Comparison of ENCODE assay signal across 1 cellular context in the genomic region with DNA sequence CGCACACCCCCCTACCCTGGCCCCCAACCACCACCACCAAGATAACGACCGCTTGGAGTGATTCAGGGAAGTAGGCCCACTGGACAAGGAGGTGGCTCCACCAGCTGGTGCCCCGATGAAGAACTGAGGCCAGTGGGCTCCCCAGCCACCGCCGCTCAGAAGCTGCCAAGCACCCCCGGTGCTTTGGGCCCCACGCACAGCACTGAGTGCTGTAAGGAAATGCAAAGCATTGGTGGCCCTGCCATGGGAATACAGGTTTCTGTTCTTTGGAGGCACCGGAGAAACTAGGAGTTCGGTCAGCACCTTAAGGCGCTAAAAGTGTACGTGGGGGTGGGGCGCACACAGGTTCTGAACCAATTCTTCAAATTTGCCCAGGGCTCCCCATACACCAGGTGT.
TF ChIP-seq lines count a peak whose summit lies in the region.

No MANE protein-coding gene starts in this region.

TF ChIP-seq in IMR-90, 13 proteins besides CTCF, POLR2A, EP300 and RAD21 (continued from another document):
- TF ChIP-seq, protein P1, sequence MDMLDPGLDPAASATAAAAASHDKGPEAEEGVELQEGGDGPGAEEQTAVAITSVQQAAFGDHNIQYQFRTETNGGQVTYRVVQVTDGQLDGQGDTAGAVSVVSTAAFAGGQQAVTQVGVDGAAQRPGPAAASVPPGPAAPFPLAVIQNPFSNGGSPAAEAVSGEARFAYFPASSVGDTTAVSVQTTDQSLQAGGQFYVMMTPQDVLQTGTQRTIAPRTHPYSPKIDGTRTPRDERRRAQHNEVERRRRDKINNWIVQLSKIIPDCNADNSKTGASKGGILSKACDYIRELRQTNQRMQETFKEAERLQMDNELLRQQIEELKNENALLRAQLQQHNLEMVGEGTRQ (IDR thresholded peaks at IDR 0.05; ENCODE audit: low read depth, low read length): no peak
- no peak for TF ChIP-seq RFX5 (IDR thresholded peaks at IDR 0.05; ENCODE audit: low read depth, low read length)
- no peak for TF ChIP-seq CHD1 (IDR thresholded peaks at IDR 0.05; ENCODE audit: low read depth, low read length)
TF ChIP-seq in IMR-90: peak in this region for 0.
